In genomic region chr1:200039849-200040479, GRCh38 we compare ENCODE assay signal across 9 cellular contexts. TPM values are rescaled to one million over a fixed set of nuclear protein-coding genes. Genes with fewer than 3 reads are reported as not detected.
A peak's percentile ranks its signal among the peaks of the same experiment; 100 is the strongest.
DNase-seq lines count a peak whose midpoint lies in the region; ATAC-seq, FAIRE-seq and TF ChIP-seq lines count a peak whose summit lies in the region.
"Had no signal": no experiment of that assay in that cellular context is flagged by ENCODE, and none has a peak within 500 bp of the region (broad histone marks: within the 10 kb centered on the region; RNA-seq: fewer than 3 reads in every experiment).

No MANE protein-coding gene starts in this region.

- intact Hi-C loops in CD4-positive, alpha-beta T cell (cut with DNase I, micrococcal nuclease) = no loop called here

- H3K79me2 ChIP-seq in H1 (ENCODE audit: control insufficient read depth in 1 of 2, insufficient read depth in 2 of 2, low read length in 2 of 2) = no peaks in the 10 kb centered on the region; a peak in 1 of 4 replicates

- TF ChIP-seq RAD21 in H1 (IDR thresholded peaks at IDR 0.05 in 1 of 2, conservative IDR thresholded peaks at IDR 0.05 in 1 of 2; ENCODE audit: low read depth in 2 of 2, low read length in 2 of 2) = no peak

- 2% methylated on average over 14 of the region's 26 CpGs; no CpG with 5 or more reads in 1 of the 2 experiments for WGBS in H1 (ENCODE audit: extremely low coverage in 1 of 2, insufficient coverage in 1 of 2, insufficient read length in 1 of 2, insufficient replicate concordance in 2 of 2, low coverage in 1 of 2, low lambda C conversion rate in 2 of 2, missing lambda C conversion rate in 1 of 2), 2 experiments

- H4K20me1 ChIP-seq in H1 (replicated peaks in 1 of 2; ENCODE audit: control insufficient read depth in 1 of 2, insufficient read depth in 2 of 2, low read length in 2 of 2) = peaks cover 0 to 2% of the 10 kb centered on the region in 2 experiments

- H3K23me2 ChIP-seq in H1 (ENCODE audit: low read depth, low read length) = peaks cover 53% of the 10 kb centered on the region

- TF ChIP-seq POLR2A in NB4 (IDR thresholded peaks at IDR 0.05; ENCODE audit: extremely low read depth, insufficient read length) = no peak
- TF ChIP-seq POLR2A in H1 (IDR thresholded peaks at IDR 0.05; ENCODE audit: control extremely low read depth in 1 of 2, low read depth in 2 of 2, low read length in 2 of 2) = no peak

- no peak overlapping the region; the same call in 1 of the 2 replicates for H2AK5ac ChIP-seq in H1 (ENCODE audit: low read depth, low read length)

- no peak overlapping the region for H2BK20ac ChIP-seq in H1 (ENCODE audit: low read length)

- H3K36me3 Mint-ChIP-seq in CD4-positive, alpha-beta T cell (ENCODE audit: low read depth) = no peaks in the 10 kb centered on the region

- H2AFZ ChIP-seq in H1 (ENCODE audit: low read length) = no peak overlapping the region

- CTCF ChIA-PET in CD4-positive, alpha-beta T cell (lab: Charles Lee) = no interaction called here
- CTCF ChIA-PET in H1 (lab: Charles Lee; ENCODE audit: partially characterized antibody) = interaction anchor here (1.4 kb wide), 1 partner anchor 449 kb away, joined by 4 read pairs; no protein-coding TSS in a partner anchor

- no peak for TF ChIP-seq CTCF in CD4-positive, alpha-beta T cell (IDR thresholded peaks at IDR 0.05)
- TF ChIP-seq CTCF in NB4 (IDR thresholded peaks at IDR 0.05; ENCODE audit: low read depth, low read length) (no peak), H1 (IDR thresholded peaks at IDR 0.05; ENCODE audit: control extremely low read depth in 1 of 3, insufficient read depth in 1 of 3, low read depth in 1 of 3, low read length in 3 of 3) (no peak), neutrophil (IDR thresholded peaks at IDR 0.05) (no peak)

- no peak for ATAC-seq in CD4-positive, alpha-beta T cell (ENCODE audit: poor library complexity)
- ATAC-seq in HG03354 (IDR thresholded peaks at IDR 0.05; ENCODE audit: poor library complexity, severe bottlenecking, unreplicated experiment) = no peak

- H3K27me3 Mint-ChIP-seq in CD4-positive, alpha-beta T cell = peaks cover 49% of the 10 kb centered on the region

- peaks cover 96% of the 10 kb centered on the region for H3K27me3 ChIP-seq in CD4-positive, alpha-beta T cell (ENCODE audit: control insufficient read depth, insufficient read depth, low read length)
- peaks cover 28 to 83% (median 71%) of the 10 kb centered on the region in 4 experiments; a peak in 6 of 7 replicates for H3K27me3 ChIP-seq in H1 (replicated peaks in 1 of 4; ENCODE audit: control insufficient read depth in 3 of 4, extremely low read depth in 1 of 4, insufficient read depth in 3 of 4, low read length in 3 of 4)
- H3K27me3 ChIP-seq in neutrophil = peaks cover 100% of the 10 kb centered on the region

- H4K91ac ChIP-seq in H1 (replicated peaks; ENCODE audit: insufficient read length, low read length) = no peak overlapping the region

- peaks cover 50% of the 10 kb centered on the region for H3K4me1 Mint-ChIP-seq in CD4-positive, alpha-beta T cell (ENCODE audit: low read depth)

- no peak for FAIRE-seq in H1 (lab: Jason Lieb, UNC)

- no peak for DNase-seq in CD4-positive, alpha-beta T cell
- no peak for DNase-seq in NB4 (ENCODE audit: low read depth)
- DNase-seq in H1 (ENCODE audit: low read depth in 1 of 2, low spot score in 2 of 2) = peak in 1 of 2 experiments; percentile 52
- DNase-seq in nucleus accumbens (lab: John Stamatoyannopoulos, UW) = no peak
- DNase-seq in glomerular visceral epithelial cell (ENCODE audit: extremely low spot score) = no peak
- no peak for DNase-seq in germinal center (ENCODE audit: low spot score)
- DNase-seq: brain microvascular endothelial cell had no signal

- H4K8ac ChIP-seq in H1 (ENCODE audit: extremely low read depth, insufficient read depth, low read length) = no peak overlapping the region

- peak overlapping the region in 1 of 4 experiments; percentile 15; a peak in 1 of 7 replicates for H3K9ac ChIP-seq in H1 (replicated peaks in 1 of 4; ENCODE audit: extremely low read depth in 1 of 4, low read depth in 3 of 4, low read length in 3 of 4)

- H3K36me3 ChIP-seq in H1 (ENCODE audit: control insufficient read depth in 2 of 4, insufficient read depth in 4 of 4, low read length in 3 of 4) (no peaks in the 10 kb centered on the region), neutrophil (no peaks in the 10 kb centered on the region)
- H3K36me3 ChIP-seq: brain microvascular endothelial cell had no signal

- H3K79me1 ChIP-seq in H1 (ENCODE audit: low read depth, low read length) = no peaks in the 10 kb centered on the region; the same call in 1 of the 2 replicates

- no peak overlapping the region for H2BK15ac ChIP-seq in H1 (ENCODE audit: low read length)

- no peak overlapping the region for H2BK12ac ChIP-seq in H1 (ENCODE audit: low read depth, low read length)

- peak overlapping the region; percentile 20 for H3K4me3 Mint-ChIP-seq in CD4-positive, alpha-beta T cell

- POLR2A ChIA-PET in CD4-positive, alpha-beta T cell (lab: Charles Lee) = no interaction called here
- POLR2A ChIA-PET in H1 (lab: Charles Lee; ENCODE audit: partially characterized antibody) = interaction anchor here (2.9 to 6.5 kb wide), 2 partner anchors 8 to 10 kb away, joined by 13 to 36 read pairs; no protein-coding TSS in a partner anchor

- H3K27ac ChIP-seq in CD4-positive, alpha-beta T cell (ENCODE audit: low read depth, low read length) = no peak overlapping the region
- H3K27ac ChIP-seq in H1 (ENCODE audit: low read depth, low read length) (no peak overlapping the region), neutrophil (no peak overlapping the region)
- H3K27ac ChIP-seq: brain microvascular endothelial cell had no signal

- peak overlapping the region; percentile 28 for H3K4me3 ChIP-seq in NB4 (ENCODE audit: low read depth, low read length)
- peak overlapping the region; percentile 49 to 88 (median 74) for H3K4me3 ChIP-seq in H1 (ENCODE audit: extremely low read depth in 1 of 4, insufficient read depth in 2 of 4, low read depth in 3 of 4, low read length in 4 of 4)
- peak overlapping the region; percentile 23 to 32 for H3K4me3 ChIP-seq in neutrophil (ENCODE audit: low read depth in 1 of 2, low read length in 1 of 2)

- no peak overlapping the region for H2BK5ac ChIP-seq in H1 (ENCODE audit: low read depth, low read length)

- no peak for TF ChIP-seq EP300 in H1 (IDR thresholded peaks at IDR 0.05; ENCODE audit: borderline replicate concordance in 1 of 2, low read depth in 2 of 2, low read length in 2 of 2)

- no peak overlapping the region for H3K23ac ChIP-seq in H1 (ENCODE audit: insufficient read length)

- peaks cover 5 to 25% (median 11%) of the 10 kb centered on the region in 4 experiments for H3K4me1 ChIP-seq in H1 (replicated peaks in 1 of 4; ENCODE audit: control insufficient read depth in 3 of 4, insufficient read depth in 4 of 4, low read length in 3 of 4)
- peaks cover 10 to 32% of the 10 kb centered on the region in 2 experiments for H3K4me1 ChIP-seq in neutrophil (ENCODE audit: control insufficient read depth in 1 of 2, insufficient read depth in 1 of 2, low read depth in 1 of 2, low read length in 1 of 2)

- no peak overlapping the region for H3K14ac ChIP-seq in H1 (ENCODE audit: insufficient read length)

- H3K9me3 ChIP-seq in CD4-positive, alpha-beta T cell (ENCODE audit: control insufficient read depth, low read length) = no peaks in the 10 kb centered on the region
- H3K9me3 ChIP-seq in H1 (ENCODE audit: insufficient read depth in 2 of 2, low read depth in 1 of 2, low read length in 1 of 2) (no peaks in the 10 kb centered on the region), neutrophil (no peaks in the 10 kb centered on the region)

- no peak overlapping the region for H4K5ac ChIP-seq in H1 (ENCODE audit: insufficient read length, low read depth, low read length)

- H3K4me2 ChIP-seq in H1 (ENCODE audit: insufficient read depth in 1 of 2, low read depth in 2 of 2, low read length in 2 of 2) = peak overlapping the region; percentile 83 to 98

- H3K18ac ChIP-seq in H1 (ENCODE audit: extremely low read depth, low read length) = no peak overlapping the region

- H3K9me3 Mint-ChIP-seq in CD4-positive, alpha-beta T cell = no peaks in the 10 kb centered on the region

- H3K4ac ChIP-seq in H1 (replicated peaks; ENCODE audit: insufficient read length, low read depth, low read length) = no peak overlapping the region

- H3K56ac ChIP-seq in H1 (replicated peaks; ENCODE audit: insufficient read length, low read depth, low read length) = no peak overlapping the region

- H2BK120ac ChIP-seq in H1 (replicated peaks; ENCODE audit: low read depth, low read length) = no peak overlapping the region

- H3K27ac Mint-ChIP-seq in CD4-positive, alpha-beta T cell = no peak overlapping the region

TF ChIP-seq in H1, 55 proteins besides CTCF, POLR2A, EP300 and RAD21:
- no peak for TF ChIP-seq SP4 (IDR thresholded peaks at IDR 0.05; ENCODE audit: low read length)

RNA-seq across cellular contexts. Expression of gene NR5A2, which starts 12.5 kb away (rescaled TPM):
- not detected for total RNA-seq in CD4-positive, alpha-beta T cell
- total RNA-seq in H1 (2021; fragmentation: NEBNext Ultra II Directional; extraction: Animal tissue kit (Norgen Biotek cat#: 25700)) = 11.6 and 11.7 TPM in 2 replicates
- polyA plus RNA-seq in H1 (2011; rRNA removed) = 1.7 and 2.1 TPM in 2 replicates
- 2.4 TPM for polyA plus RNA-seq in H1 (2011; cell fraction: cytosol; rRNA removed)
- 4.2 TPM for polyA plus RNA-seq in H1 (2011; cell fraction: nucleus; rRNA removed)
- polyA plus RNA-seq in H1 (2012, experiment 1 of 2) = 1.9 to 4.9 TPM (median 2.8 TPM) in 4 replicates
- polyA plus RNA-seq in H1 (2012, experiment 2 of 2) = 0.30 TPM
- 8.1 TPM for polyA plus RNA-seq in H1 (2013, experiment 1 of 2)
- polyA plus RNA-seq in H1 (2013, experiment 2 of 2) = 8.4 TPM
- polyA minus RNA-seq in H1 (2011; rRNA and poly(A)+ RNA removed) = 6.8 and 9.6 TPM in 2 replicates
- polyA minus RNA-seq in H1 (2011; cell fraction: cytosol; rRNA and poly(A)+ RNA removed) = 3.2 TPM
- 18.6 TPM for polyA minus RNA-seq in H1 (2011; cell fraction: nucleus; rRNA and poly(A)+ RNA removed)

Comparison
In these comparisons a context has a peak if more than half of its experiments do, and no peak if none do; other contexts are left out.
1. RNA of gene NR5A2, which starts 12.5 kb away (total RNA-seq): 11.6 to 11.7 TPM in H1; not detected in CD4-positive, alpha-beta T cell; every median in the first group is over 10 times any median in the second.
2. Peak in every context shown above with its lines, with median percentiles within 50 percentile points of each other: H3K4me3 ChIP-seq.